ENCODE assay signal across 8 cellular contexts in genomic region chr20:54207743-54208491, GRCh38.
DNase-seq lines count a peak whose midpoint lies in the region; ATAC-seq lines count a peak whose summit lies in the region.

A gene with protein sequence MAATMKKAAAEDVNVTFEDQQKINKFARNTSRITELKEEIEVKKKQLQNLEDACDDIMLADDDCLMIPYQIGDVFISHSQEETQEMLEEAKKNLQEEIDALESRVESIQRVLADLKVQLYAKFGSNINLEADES (plus strand): TSS chr20:54208087. CDS start chr20:54208101, 14 bp downstream.

- peak within 1 kb of the TSS; percentile 98 for H3K4me3 Mint-ChIP-seq in memory B cell

- DNase-seq in COLO668 (lab: John Stamatoyannopoulos, UW; ENCODE audit: unreplicated experiment): peak; percentile 86
- DNase-seq in NCI-H82 treated with DMSO at 0.1 percent for 48 hours (lab: John Stamatoyannopoulos, UW; ENCODE audit: unreplicated experiment): peak; percentile 67
- DNase-seq in activated CD8-positive, alpha-beta memory T cell treated with anti-CD3 and anti-CD28 coated beads for 1 hour (ENCODE audit: extremely low read depth in 1 of 2, low read depth in 1 of 2): peak; percentile 41 to 59
- DNase-seq in effector CD8-positive, alpha-beta T cell (lab: John Stamatoyannopoulos, UW): peak; percentile 65
- DNase-seq in memory B cell (ENCODE audit: low spot score in 2 of 2): peak; percentile 84 to 92
- peak; percentile 36 for DNase-seq in stimulated activated CD8-positive, alpha-beta memory T cell treated with anti-CD3 and anti-CD28 coated beads, Interleukin-12 subunit alpha, Interleukin-12 subunit beta, amount 100 ng/mL, for 24 hours (ENCODE audit: extremely low read depth)

- no peaks in the 10 kb centered on the region for H3K9me3 Mint-ChIP-seq in memory B cell

- peaks cover 28% of the 10 kb centered on the region for H3K4me1 Mint-ChIP-seq in memory B cell

- no peaks in the 10 kb centered on the region for H3K27me3 Mint-ChIP-seq in memory B cell

- H3K27ac Mint-ChIP-seq in memory B cell: peak within 1 kb of the TSS; percentile 100

- ATAC-seq in GM19452 (IDR thresholded peaks at IDR 0.05; ENCODE audit: unreplicated experiment): peak; percentile 98
- peak; percentile 77 for ATAC-seq in HG03575 (IDR thresholded peaks at IDR 0.05; ENCODE audit: extremely low read depth, insufficient number of reproducible peaks, low FRiP score, unreplicated experiment)
- peak; percentile 90 for ATAC-seq in memory B cell (ENCODE audit: low read depth)

- H3K36me3 Mint-ChIP-seq in memory B cell: no peaks in the 10 kb centered on the region

Comparison
In these comparisons a context has a peak if more than half of its experiments do, and no peak if none do; other contexts are left out.
1. Peak in every context shown above with its lines: DNase-seq and ATAC-seq.
2. DNase-seq: peak in every context shown above with its lines; median percentile 88 in memory B cell; 86 in COLO668; 67 in NCI-H82 treated with DMSO at 0.1 percent for 48 hours; 65 in effector CD8-positive, alpha-beta T cell; 50 in activated CD8-positive, alpha-beta memory T cell treated with anti-CD3 and anti-CD28 coated beads for 1 hour; 36 in stimulated activated CD8-positive, alpha-beta memory T cell treated with anti-CD3 and anti-CD28 coated beads, Interleukin-12 subunit alpha, Interleukin-12 subunit beta, amount 100 ng/mL, for 24 hours.